ENCODE assay signal across 21 cellular contexts in the genomic region with DNA sequence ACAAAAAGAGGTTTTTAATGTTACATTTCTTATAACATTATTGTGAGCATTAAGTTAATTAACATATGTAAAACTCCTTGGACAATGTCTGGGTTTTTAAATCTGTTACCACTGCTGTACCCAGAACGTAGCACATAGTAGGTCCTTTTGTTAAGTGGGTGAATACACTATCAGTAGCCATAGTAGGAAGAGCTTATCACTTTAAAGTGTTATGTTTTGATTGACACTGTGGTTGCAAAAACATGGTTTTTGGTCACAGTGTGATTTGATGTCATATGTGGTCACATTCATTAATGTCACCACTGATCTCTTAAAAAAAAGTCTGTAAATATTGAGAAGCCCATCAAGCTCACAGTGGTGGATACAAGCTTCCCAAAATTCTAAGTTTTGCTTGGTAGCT.
"Had no signal": no experiment of that assay in that cellular context is flagged by ENCODE, and none has a peak within 500 bp of the region (broad histone marks: within the 10 kb centered on the region; RNA-seq: fewer than 3 reads in every experiment).

No MANE protein-coding gene starts in this region.

- H3K36me3 ChIP-seq: MG63 had no signal

- H3K9ac ChIP-seq: SK-N-SH had no signal

- H3K4me2 ChIP-seq: SK-N-SH had no signal

- DNase-seq: IMR-90, Karpas-422, KG1, MG63, NCI-H1092, NCI-H1436, NCI-H187, NCI-H2029, NCI-H2081 treated with DMSO at 0.1 percent for 48 hours, NCI-H2171, NCI-H226, NCI-H446, NCI-H510A, NCI-H524 treated with DMSO at 0.1 percent for 48 hours, NCI-H69, NCI-H774, SHP77, SK-N-SH, SW 1271 had no signal

- FAIRE-seq: RCC 7860 had no signal

- H3K9me3 ChIP-seq: MG63, SK-N-SH had no signal

- H3K4me3 ChIP-seq: MG63 had no signal

- H3K27me3 ChIP-seq: MG63 had no signal

- H3K27ac ChIP-seq: RWPE1 had no signal
